ENCODE assay signal across 24 cellular contexts in genomic region chr14:76490735-76491134, GRCh38.
DNase-seq lines count a peak whose midpoint lies in the region; ATAC-seq and TF ChIP-seq lines count a peak whose summit lies in the region.
"Had no signal": no experiment of that assay in that cellular context is flagged by ENCODE, and none has a peak within 500 bp of the region (broad histone marks: within the 10 kb centered on the region; RNA-seq: fewer than 3 reads in every experiment).

No MANE protein-coding gene starts in this region.

- no peaks in the 10 kb centered on the region for H4K20me1 ChIP-seq in GM23338 (replicated peaks; ENCODE audit: insufficient read depth)

- ATAC-seq in GM23338 (peak; percentile 59), gastrocnemius medialis (no peak), GM21529 (IDR thresholded peaks at IDR 0.05; ENCODE audit: unreplicated experiment) (no peak), esophagus mucosa (no peak)
- ATAC-seq: left ventricle myocardium superior, Panc1 had no signal

- H3K36me3 Mint-ChIP-seq in GM23338 (ENCODE audit: low read depth) (no peaks in the 10 kb centered on the region), neural crest cell (ENCODE audit: low read depth) (no peaks in the 10 kb centered on the region)

- H3K27ac Mint-ChIP-seq in GM23338 (no peak overlapping the region), neural crest cell (ENCODE audit: unreplicated experiment) (peak overlapping the region; percentile 24)
- H3K27ac Mint-ChIP-seq: activated CD4-positive, alpha-beta memory T cell treated with anti-CD3 and anti-CD28 coated beads, Interleukin-2, amount 10 ng/mL, durations not matched to agents 7 days and 5 days; activated T-helper 1 cell treated with anti-CD3 and anti-CD28 coated beads, Interleukin-12 subunit alpha, Interleukin-12 subunit beta, Interleukin-2, Interleukin-4 antibody, amounts not matched to agents 30 ng/mL and 10 ng/mL and 1 ng/mL, durations not matched to agents 14 hours and 24 hours and 36 hours had no signal

- intact Hi-C loops in gastrocnemius medialis (cut with DNase I; ENCODE audit: low total_unique reads) = no loop called here

- H3K4me1 Mint-ChIP-seq in GM23338 (peaks cover 15% of the 10 kb centered on the region), neural crest cell (peaks cover 26% of the 10 kb centered on the region)
- H3K4me1 Mint-ChIP-seq: activated CD4-positive, alpha-beta memory T cell treated with anti-CD3 and anti-CD28 coated beads, Interleukin-2, amount 10 ng/mL, durations not matched to agents 7 days and 5 days; central memory CD8-positive, alpha-beta T cell had no signal

- peak overlapping the region; percentile 43 for H2AFZ ChIP-seq in GM23338

- DNase-seq in GM13976 (ENCODE audit: low spot score) = peak; percentile 51
- no peak for DNase-seq in GM23338 (ENCODE audit: low spot score)
- DNase-seq in NCI-H69 (lab: John Stamatoyannopoulos, UW) = peak; percentile 64
- DNase-seq in neural crest cell (ENCODE audit: low read depth, low spot score) = no peak
- DNase-seq in gastrocnemius medialis = no peak
- DNase-seq: activated CD4-positive, alpha-beta memory T cell treated with anti-CD3 and anti-CD28 coated beads, Interleukin-2, amount 10 ng/mL, durations not matched to agents 7 days and 5 days; activated CD4-positive, alpha-beta T cell treated with anti-CD3 and anti-CD28 coated beads for 1 hour; activated CD8-positive, alpha-beta memory T cell treated with anti-CD3 and anti-CD28 coated beads, Interleukin-2, amount 50 U/mL, for 48 hours; activated naive CD4-positive, alpha-beta T cell treated with Interleukin-2 at 50 U/mL for 16 hours; foreskin fibroblast; heart left ventricle; left ventricle myocardium superior; nucleus accumbens; SHP77; sigmoid colon; stimulated activated CD4-positive, alpha-beta T cell treated with anti-CD3 and anti-CD28 coated beads, Interleukin-4, amount 100 ng/mL, for 24 hours; transverse colon had no signal

- no peaks in the 10 kb centered on the region for H3K9me2 ChIP-seq in GM23338 (ENCODE audit: insufficient read depth)

- no peak for TF ChIP-seq POLR2A in gastrocnemius medialis (IDR thresholded peaks at IDR 0.05)

- H3K79me2 ChIP-seq in GM23338 (replicated peaks; ENCODE audit: insufficient read depth) = no peaks in the 10 kb centered on the region

- peaks cover 6% of the 10 kb centered on the region for H3K4me1 ChIP-seq in GM23338 (ENCODE audit: insufficient read depth)
- peaks cover 14 to 20% of the 10 kb centered on the region in 2 donors for H3K4me1 ChIP-seq in gastrocnemius medialis
- H3K4me1 ChIP-seq: esophagus muscularis mucosa, heart left ventricle, prostate gland, sigmoid colon, transverse colon had no signal

- no peak for TF ChIP-seq CTCF in GM13976 (IDR thresholded peaks at IDR 0.05; ENCODE audit: borderline replicate concordance, control extremely low read depth, extremely low read depth, insufficient read depth, missing control alignments)
- no peak for TF ChIP-seq CTCF in GM23338 (conservative IDR thresholded peaks at IDR 0.05; ENCODE audit: low read depth in 2 of 2)
- TF ChIP-seq CTCF in neural crest cell (conservative IDR thresholded peaks at IDR 0.05) = no peak
- TF ChIP-seq CTCF in gastrocnemius medialis (IDR thresholded peaks at IDR 0.05 in 4 of 5, conservative IDR thresholded peaks at IDR 0.05 in 1 of 5) = no peak

- no peaks in the 10 kb centered on the region for H3K36me3 ChIP-seq in GM23338 (ENCODE audit: insufficient read depth)
- no peaks in the 10 kb centered on the region for H3K36me3 ChIP-seq in gastrocnemius medialis
- H3K36me3 ChIP-seq: heart left ventricle, prostate gland, sigmoid colon, transverse colon had no signal

- H3K27me3 Mint-ChIP-seq in GM23338 (ENCODE audit: insufficient read depth, low read depth, poor library complexity) (no peaks in the 10 kb centered on the region), neural crest cell (ENCODE audit: low read depth) (no peaks in the 10 kb centered on the region)

- no peak overlapping the region for H3K4me3 ChIP-seq in GM23338
- no peak overlapping the region for H3K4me3 ChIP-seq in gastrocnemius medialis
- H3K4me3 ChIP-seq: esophagus muscularis mucosa, heart left ventricle, prostate gland, sigmoid colon, transverse colon had no signal

- in situ Hi-C loops in GM13976 (cut with MboI; ENCODE audit: low sequenced_read_pairs, unreplicated experiment) (no loop called here), gastrocnemius medialis (cut with MboI; ENCODE audit: low sequenced_read_pairs in 4 of 4) (no loop called here)

- no peaks in the 10 kb centered on the region for H3F3A ChIP-seq in GM23338 (replicated peaks; ENCODE audit: low read depth)

- no peak overlapping the region for H3K4me3 Mint-ChIP-seq in GM23338
- H3K4me3 Mint-ChIP-seq in neural crest cell = no peak overlapping the region
- H3K4me3 Mint-ChIP-seq: activated CD4-positive, alpha-beta memory T cell treated with anti-CD3 and anti-CD28 coated beads, Interleukin-2, amount 10 ng/mL, durations not matched to agents 7 days and 5 days; activated T-helper 1 cell treated with anti-CD3 and anti-CD28 coated beads, Interleukin-12 subunit alpha, Interleukin-12 subunit beta, Interleukin-2, Interleukin-4 antibody, amounts not matched to agents 30 ng/mL and 10 ng/mL and 1 ng/mL, durations not matched to agents 14 hours and 24 hours and 36 hours; central memory CD8-positive, alpha-beta T cell had no signal

- H3K27ac ChIP-seq in GM23338 (ENCODE audit: low read depth) (no peak overlapping the region), gastrocnemius medialis (no peak overlapping the region)
- H3K27ac ChIP-seq: esophagus muscularis mucosa, heart left ventricle, prostate gland, sigmoid colon, transverse colon had no signal

- no peaks in the 10 kb centered on the region for H3K9me3 ChIP-seq in gastrocnemius medialis
- H3K9me3 ChIP-seq: esophagus muscularis mucosa, heart left ventricle, prostate gland, sigmoid colon, transverse colon had no signal

- no peak overlapping the region for H3K4me2 ChIP-seq in GM23338

- no peaks in the 10 kb centered on the region for H3K27me3 ChIP-seq in GM23338 (ENCODE audit: insufficient read depth)
- no peaks in the 10 kb centered on the region for H3K27me3 ChIP-seq in gastrocnemius medialis
- H3K27me3 ChIP-seq: esophagus muscularis mucosa, heart left ventricle, sigmoid colon, transverse colon had no signal

- H3K9me3 Mint-ChIP-seq in GM23338 = no peaks in the 10 kb centered on the region
- H3K9me3 Mint-ChIP-seq in neural crest cell = no peaks in the 10 kb centered on the region
- H3K9me3 Mint-ChIP-seq: activated CD4-positive, alpha-beta memory T cell treated with anti-CD3 and anti-CD28 coated beads, Interleukin-2, amount 10 ng/mL, durations not matched to agents 7 days and 5 days; activated T-helper 1 cell treated with anti-CD3 and anti-CD28 coated beads, Interleukin-12 subunit alpha, Interleukin-12 subunit beta, Interleukin-2, Interleukin-4 antibody, amounts not matched to agents 30 ng/mL and 10 ng/mL and 1 ng/mL, durations not matched to agents 14 hours and 24 hours and 36 hours; central memory CD8-positive, alpha-beta T cell had no signal

Comparison
In these comparisons a context has a peak if more than half of its experiments do, and no peak if none do; other contexts are left out.
1. DNase-seq: peak in GM13976 (single experiment) and NCI-H69 (single experiment); none in GM23338 (single experiment), neural crest cell (single experiment) and gastrocnemius medialis (0 of 2).